ENCODE assay signal across 13 cellular contexts in genomic region chr6:138979813-138980668, GRCh38. TPM values are rescaled to one million over a fixed set of nuclear protein-coding genes. Genes with fewer than 3 reads are reported as not detected.
DNase-seq lines count a peak whose midpoint lies in the region; ATAC-seq, FAIRE-seq and TF ChIP-seq lines count a peak whose summit lies in the region.
"Had no signal": no experiment of that assay in that cellular context is flagged by ENCODE, and none has a peak within 500 bp of the region (broad histone marks: within the 10 kb centered on the region; RNA-seq: fewer than 3 reads in every experiment).

No MANE protein-coding gene starts in this region.

- no peak overlapping the region for H2AFZ ChIP-seq in K562 (ENCODE audit: low read depth, low read length)

- H3K4me2 ChIP-seq in K562 (ENCODE audit: insufficient read depth, low read length), result no peak overlapping the region

- H4K20me1 ChIP-seq in K562 (replicated peaks; ENCODE audit: control insufficient read depth, insufficient read depth, low read length), result peaks cover 27% of the 10 kb centered on the region

- H3K9ac ChIP-seq in K562 (ENCODE audit: insufficient read depth in 1 of 2, low read depth in 2 of 2, low read length in 2 of 2), result no peak overlapping the region

- FAIRE-seq in GM12891 (lab: Jason Lieb, UNC) (no peak), K562 (lab: Jason Lieb, UNC) (no peak), urothelium cell line (lab: Jason Lieb, UNC) (no peak)

- intact Hi-C loops in K562 (cut with micrococcal nuclease) (no loop called here), prostate gland (cut with DNase I) (loop anchor here (10.0 kb wide), 1 partner anchor 385 kb away; no protein-coding TSS in a partner anchor), stomach (cut with DNase I; ENCODE audit: low total_unique reads) (no loop called here)

- CTCF ChIA-PET in K562 (lab: Yijun Ruan, JAX; ENCODE audit: low intra/inter-chr PET ratio), result no interaction called here

- H3K9me1 ChIP-seq in K562 (ENCODE audit: control insufficient read depth, insufficient read depth, low read length), result no peaks in the 10 kb centered on the region

- BruUV-seq in K562 (replicated peaks; lab: Mats Ljungman, UMichigan), result no TSS peak

- H3K79me2 ChIP-seq in K562 (ENCODE audit: control insufficient read depth, insufficient read depth, low read length), result peaks cover 41% of the 10 kb centered on the region

- no peak overlapping the region for H3K27ac ChIP-seq in K562 (ENCODE audit: extremely low read depth, low read depth, low read length)
- no peak overlapping the region for H3K27ac ChIP-seq in prostate gland
- no peak overlapping the region for H3K27ac ChIP-seq in stomach
- H3K27ac ChIP-seq: coronary artery, right atrium auricular region, VCaP had no signal

- no peaks in the 10 kb centered on the region for H3K27me3 ChIP-seq in K562 (ENCODE audit: control insufficient read depth in 2 of 2, insufficient read depth in 2 of 2, low read length in 2 of 2)
- no peaks in the 10 kb centered on the region for H3K27me3 ChIP-seq in prostate gland (replicated peaks; ENCODE audit: insufficient read depth)
- H3K27me3 ChIP-seq in stomach, result no peaks in the 10 kb centered on the region
- H3K27me3 ChIP-seq: right atrium auricular region had no signal

- ATAC-seq in GM21825 (IDR thresholded peaks at IDR 0.05; ENCODE audit: unreplicated experiment) (peak; percentile 67), HG03565 (IDR thresholded peaks at IDR 0.05; ENCODE audit: unreplicated experiment) (peak; percentile 57), K562 (no peak; the same call in 2 of the 3 replicates)

- POLR2A ChIA-PET in K562 (lab: Yijun Ruan, JAX), result no interaction called here

- DNase-seq in GM12891 (ENCODE audit: insufficient read length, low spot score) (no peak), K562 (ENCODE audit: extremely low read depth in 1 of 4, low spot score in 3 of 4) (no peak), prostate gland (ENCODE audit: low spot score) (no peak), stomach (no peak), EL (no peak), urothelium cell line (ENCODE audit: low spot score) (no peak)
- DNase-seq: GOT3, NCI-H345 had no signal

- TF ChIP-seq EP300 in K562 (IDR thresholded peaks at IDR 0.05; ENCODE audit: low read length), result no peak
- no peak for TF ChIP-seq EP300 in stomach (IDR thresholded peaks at IDR 0.05)

- no peak overlapping the region for H3K4me3 ChIP-seq in K562
- H3K4me3 ChIP-seq in prostate gland, result no peak overlapping the region
- H3K4me3 ChIP-seq in stomach, result no peak overlapping the region
- H3K4me3 ChIP-seq: coronary artery, right atrium auricular region had no signal

- H3K36me3 ChIP-seq in K562 (ENCODE audit: control insufficient read depth, insufficient read depth, low read length) (no peaks in the 10 kb centered on the region), prostate gland (no peaks in the 10 kb centered on the region), stomach (no peaks in the 10 kb centered on the region)
- H3K36me3 ChIP-seq: right atrium auricular region had no signal

- in situ Hi-C loops in K562 (cut with MboI), result no loop called here

- 46% methylated on average over 5 of the region's 5 CpGs for WGBS in K562 (ENCODE audit: insufficient coverage, low coverage, missing lambda C conversion rate)
- WGBS in prostate gland, result 95% methylated on average over 5 of the region's 5 CpGs
- WGBS in stomach, 5 donors, result 92 to 97% (median 93%) methylated on average over 5 of the region's 5 CpGs

- H3K9me3 ChIP-seq in K562 (replicated peaks; ENCODE audit: control insufficient read depth, insufficient read depth, low read depth, low read length), result no peaks in the 10 kb centered on the region
- no peaks in the 10 kb centered on the region for H3K9me3 ChIP-seq in prostate gland
- no peaks in the 10 kb centered on the region for H3K9me3 ChIP-seq in stomach
- H3K9me3 ChIP-seq: right atrium auricular region had no signal

- TF ChIP-seq POLR2A in GM12891 (IDR thresholded peaks at IDR 0.05; ENCODE audit: low read depth, low read length) (no peak), K562 (conservative IDR thresholded peaks at IDR 0.05) (no peak), prostate gland (IDR thresholded peaks at IDR 0.05) (no peak), stomach (IDR thresholded peaks at IDR 0.05) (no peak)

- TF ChIP-seq RAD21 in K562 (CRISPR knock-in tag; conservative IDR thresholded peaks at IDR 0.05 in 1 of 2, IDR thresholded peaks at IDR 0.05 in 1 of 2), result no peak

- TF ChIP-seq CTCF in K562 (IDR thresholded peaks at IDR 0.05 in 2 of 3, conservative IDR thresholded peaks at IDR 0.05 in 1 of 3; ENCODE audit: insufficient read depth in 2 of 3, low read depth in 1 of 3, low read length in 3 of 3), result no peak
- no peak for TF ChIP-seq CTCF in prostate gland (IDR thresholded peaks at IDR 0.05)
- TF ChIP-seq CTCF in stomach (IDR thresholded peaks at IDR 0.05), result no peak

- H3K4me1 ChIP-seq in K562 (replicated peaks in 1 of 2; ENCODE audit: control insufficient read depth in 2 of 2, insufficient read depth in 2 of 2, low read length in 2 of 2), result no peaks in the 10 kb centered on the region
- H3K4me1 ChIP-seq in prostate gland (replicated peaks), result no peaks in the 10 kb centered on the region
- H3K4me1 ChIP-seq in stomach, result peaks cover 31 to 74% (median 48%) of the 10 kb centered on the region in 4 donors

TF ChIP-seq in GM12891, 5 proteins besides CTCF, POLR2A, EP300 and RAD21:
- TF ChIP-seq SPI1 (IDR thresholded peaks at IDR 0.05; ENCODE audit: low read depth, low read length), result peak; percentile 95
- TF ChIP-seq POLR2AphosphoS5 (IDR thresholded peaks at IDR 0.05; ENCODE audit: low read depth, low read length), result no peak
TF ChIP-seq in GM12891: peak in this region for 1.

TF ChIP-seq in K562, 482 proteins besides CTCF, POLR2A, EP300 and RAD21:
- no peak for TF ChIP-seq ZNF263 (CRISPR knock-in tag; IDR thresholded peaks at IDR 0.05; ENCODE audit: borderline replicate concordance)
- peak; percentile 74; the same call in 1 of the 2 replicates for TF ChIP-seq SPI1 (IDR thresholded peaks at IDR 0.05; ENCODE audit: borderline replicate concordance, low read depth, low read length)

RNA-seq across cellular contexts. Expression of gene REPS1, which starts 8.0 kb away (rescaled TPM):
- polyA plus RNA-seq in GM12891 (2012; ENCODE audit: low read depth, missing spikeins), result 28.3 TPM
- total RNA-seq in K562 (2011; cell fraction: chromatin; rRNA removed; ENCODE audit: low replicate concordance), result 31.0 and 93.7 TPM in 2 replicates
- 14.3 and 16.2 TPM in 2 replicates for total RNA-seq in K562 (2011; cell fraction: nucleolus; rRNA removed)
- total RNA-seq in K562 (2011; cell fraction: nucleoplasm; rRNA removed), result 25.8 and 46.0 TPM in 2 replicates
- total RNA-seq in K562 (2014; rRNA removed) (18.3 and 23.2 TPM in 2 replicates), K562 (2014; rRNA removed; fragmentation: Illumina TruSeq; extraction: Trizol) (31.2 and 32.5 TPM in 2 replicates), K562 (2015; rRNA removed; fragmentation: Illumina TruSeq; extraction: Trizol) (32.9 and 34.6 TPM in 2 replicates), K562 (2021) (29.3 and 30.0 TPM in 2 replicates), prostate gland (10 to 100 TPM; 38.6 to 97.1 TPM), stomach (10 to 100 TPM; 40.8 to 85.4 (median 43.8) TPM)
- polyA plus RNA-seq in K562 (2011; rRNA removed) (27.8 and 30.8 TPM in 2 replicates), K562 (2014; fragmentation: Illumina TruSeq; extraction: Trizol) (30.5 and 36.0 TPM in 2 replicates), K562 (2014; fragmentation: Nextera tagmentation; extraction: Ambion mirVana) (10 to 100 TPM in 1 of 2 experiments, 1 to 10 TPM in 1; 7.9 to 11.4 TPM), K562 (2014; rRNA removed) (20.5 and 23.3 TPM in 2 replicates), stomach (10 to 100 TPM; 11.8 to 39.4 (median 31.2) TPM)
- 17.3 and 19.5 TPM in 2 replicates for polyA plus RNA-seq in K562 (2011; cell fraction: cytosol; rRNA removed)
- 27.8 and 28.9 TPM in 2 replicates for polyA plus RNA-seq in K562 (2011; cell fraction: nucleus; rRNA removed)
- 24.6 and 32.3 TPM in 2 replicates for polyA plus RNA-seq in K562 (2012)
- polyA minus RNA-seq in K562 (2011; rRNA and poly(A)+ RNA removed), result 46.6 and 46.9 TPM in 2 replicates
- polyA minus RNA-seq in K562 (2011; cell fraction: cytosol; rRNA and poly(A)+ RNA removed), result 14.6 and 43.4 TPM in 2 replicates
- polyA minus RNA-seq in K562 (2011; cell fraction: nucleus; rRNA and poly(A)+ RNA removed), result 19.9 and 37.9 TPM in 2 replicates

RNA-seq across cellular contexts. Expression of gene ABRACL, which starts 48.5 kb away (rescaled TPM):
- polyA plus RNA-seq in GM12891 (2012; ENCODE audit: low read depth, missing spikeins), result 127 TPM
- total RNA-seq in K562 (2011; cell fraction: chromatin; rRNA removed; ENCODE audit: low replicate concordance), result 1.1 TPM in 1 of 2 replicates, not detected in the other
- not detected in 2 replicates for total RNA-seq in K562 (2011; cell fraction: nucleolus; rRNA removed)
- not detected in 2 replicates for total RNA-seq in K562 (2011; cell fraction: nucleoplasm; rRNA removed)
- total RNA-seq in K562 (2014; rRNA removed) (0.98 and 1.4 TPM in 2 replicates), K562 (2014; rRNA removed; fragmentation: Illumina TruSeq; extraction: Trizol) (1.9 and 2.1 TPM in 2 replicates), K562 (2015; rRNA removed; fragmentation: Illumina TruSeq; extraction: Trizol) (2.0 and 2.3 TPM in 2 replicates), K562 (2021) (1.4 and 1.5 TPM in 2 replicates), prostate gland (10 to 100 TPM; 13.0 to 52.8 TPM), stomach (10 to 100 TPM in 3 of 5 donors, not detected in 2; 16.2 to 35.0 (median 18.3) TPM)
- polyA plus RNA-seq in K562 (2011; rRNA removed) (3.0 and 6.1 TPM in 2 replicates), K562 (2014; fragmentation: Illumina TruSeq; extraction: Trizol) (1.6 TPM in 2 replicates), K562 (2014; fragmentation: Nextera tagmentation; extraction: Ambion mirVana) (1 to 10 TPM; 3.8 to 5.2 TPM), K562 (2014; rRNA removed) (1.1 and 1.3 TPM in 2 replicates), stomach (10 to 100 TPM; 46.3 to 99.9 (median 85.0) TPM)
- polyA plus RNA-seq in K562 (2011; cell fraction: cytosol; rRNA removed), result 1.2 and 4.4 TPM in 2 replicates
- 0.21 and 1.4 TPM in 2 replicates for polyA plus RNA-seq in K562 (2011; cell fraction: nucleus; rRNA removed)
- polyA plus RNA-seq in K562 (2012), result 3.2 and 3.4 TPM in 2 replicates
- polyA minus RNA-seq in K562 (2011; rRNA and poly(A)+ RNA removed), result 1.4 and 5.4 TPM in 2 replicates
- 1.7 and 2.8 TPM in 2 replicates for polyA minus RNA-seq in K562 (2011; cell fraction: cytosol; rRNA and poly(A)+ RNA removed)
- 0.89 TPM in 1 of 2 replicates, not detected in the other for polyA minus RNA-seq in K562 (2011; cell fraction: nucleus; rRNA and poly(A)+ RNA removed)
